In the genomic region with DNA sequence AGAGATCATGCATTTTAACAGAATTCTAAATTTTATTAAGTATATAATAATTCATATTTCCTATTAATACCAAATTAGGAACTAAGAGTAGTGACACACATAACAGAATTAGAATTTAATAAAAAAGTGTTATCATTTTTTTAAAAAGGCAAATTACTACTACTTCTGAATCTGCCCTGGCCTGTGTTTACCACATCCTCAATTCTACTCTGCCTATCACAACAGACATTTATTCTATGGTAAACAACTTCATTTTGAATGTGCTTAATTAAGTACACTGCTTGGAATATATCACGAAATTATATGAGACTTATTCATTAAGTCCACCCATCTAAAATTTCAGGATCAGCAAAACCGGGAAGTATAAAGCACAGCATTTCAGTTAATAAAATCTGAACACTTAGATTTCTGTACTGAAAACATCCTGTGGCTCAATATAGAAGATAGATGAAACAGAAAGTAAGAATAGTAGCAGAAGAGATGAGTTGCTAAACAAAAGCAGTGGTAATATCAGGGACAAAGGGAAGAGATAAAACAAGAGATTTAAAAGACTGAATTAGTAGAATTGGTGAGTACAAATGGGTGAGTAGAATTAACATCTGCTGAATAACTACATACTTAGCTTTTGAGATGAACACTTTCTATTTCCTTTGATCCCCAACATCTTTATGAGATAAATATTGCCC, we compare ENCODE assay signal across 9 cellular contexts. TPM values are rescaled to one million over a fixed set of nuclear protein-coding genes. Genes with fewer than 3 reads are reported as not detected.
DNase-seq lines count a peak whose midpoint lies in the region; ATAC-seq and TF ChIP-seq lines count a peak whose summit lies in the region.
"Had no signal": no experiment of that assay in that cellular context is flagged by ENCODE, and none has a peak within 500 bp of the region (broad histone marks: within the 10 kb centered on the region; RNA-seq: fewer than 3 reads in every experiment).

No MANE protein-coding gene starts in this region.

- peak overlapping the region; percentile 42 for H3K27ac Mint-ChIP-seq in activated T-helper 1 cell treated with anti-CD3 and anti-CD28 coated beads, Interleukin-12 subunit alpha, Interleukin-12 subunit beta, Interleukin-2, Interleukin-4 antibody, amounts not matched to agents 30 ng/mL and 10 ng/mL and 1 ng/mL, durations not matched to agents 14 hours and 24 hours and 36 hours

- no peaks in the 10 kb centered on the region for H3K27me3 Mint-ChIP-seq in activated T-helper 1 cell treated with anti-CD3 and anti-CD28 coated beads, Interleukin-12 subunit alpha, Interleukin-12 subunit beta, Interleukin-2, Interleukin-4 antibody, amounts not matched to agents 30 ng/mL and 10 ng/mL and 1 ng/mL, durations not matched to agents 14 hours and 24 hours and 36 hours (ENCODE audit: insufficient read depth)

- no peak for TF ChIP-seq POLR2A in erythroblast (IDR thresholded peaks at IDR 0.05; ENCODE audit: low read length)

- H3K79me2 ChIP-seq in DOHH2 (ENCODE audit: control insufficient read depth, low read length), result peaks cover 80% of the 10 kb centered on the region

- H3K4me1 Mint-ChIP-seq in activated T-helper 1 cell treated with anti-CD3 and anti-CD28 coated beads, Interleukin-12 subunit alpha, Interleukin-12 subunit beta, Interleukin-2, Interleukin-4 antibody, amounts not matched to agents 30 ng/mL and 10 ng/mL and 1 ng/mL, durations not matched to agents 14 hours and 24 hours and 36 hours (ENCODE audit: low read depth), result peaks cover 32% of the 10 kb centered on the region

- peaks cover 12% of the 10 kb centered on the region for H3F3A ChIP-seq in DOHH2 (ENCODE audit: control insufficient read depth, insufficient read depth)

- peaks cover 60% of the 10 kb centered on the region for H3K36me3 ChIP-seq in DOHH2 (ENCODE audit: control insufficient read depth, low read length)
- no peaks in the 10 kb centered on the region for H3K36me3 ChIP-seq in aorta (ENCODE audit: control insufficient read depth in 1 of 2, insufficient read depth in 2 of 2, low read length in 1 of 2)

- H3K4me2 ChIP-seq in DOHH2 (ENCODE audit: low read length), result peak overlapping the region; percentile 65

- H3K4me3 Mint-ChIP-seq in activated T-helper 1 cell treated with anti-CD3 and anti-CD28 coated beads, Interleukin-12 subunit alpha, Interleukin-12 subunit beta, Interleukin-2, Interleukin-4 antibody, amounts not matched to agents 30 ng/mL and 10 ng/mL and 1 ng/mL, durations not matched to agents 14 hours and 24 hours and 36 hours, result peak overlapping the region; percentile 16

- DNase-seq in activated T-helper 1 cell treated with anti-CD3 and anti-CD28 coated beads, Interleukin-12 subunit alpha, Interleukin-12 subunit beta, Interleukin-2, Interleukin-4 antibody, amounts not matched to agents 30 ng/mL and 10 ng/mL and 1 ng/mL, durations not matched to agents 14 hours and 24 hours and 36 hours (ENCODE audit: low spot score), result no peak
- no peak for DNase-seq in RPMI8226
- no peak for DNase-seq in omental fat pad (ENCODE audit: low spot score)
- DNase-seq in aorta, result no peak
- DNase-seq in erythroblast (lab: John Stamatoyannopoulos, UW), result no peak
- DNase-seq: occipital lobe had no signal

- H3K27ac ChIP-seq in DOHH2 (ENCODE audit: low read depth, low read length) (peak overlapping the region; percentile 37; the same call in 1 of the 2 replicates), aorta (ENCODE audit: low read depth in 1 of 2, low read length in 2 of 2) (no peak overlapping the region)

- H3K27me3 ChIP-seq in DOHH2 (ENCODE audit: control insufficient read depth, low read length), result no peaks in the 10 kb centered on the region
- no peaks in the 10 kb centered on the region for H3K27me3 ChIP-seq in aorta (ENCODE audit: control insufficient read depth in 1 of 2, insufficient read depth in 2 of 2, low read length in 1 of 2)

- no peak for TF ChIP-seq CTCF in DOHH2 (IDR thresholded peaks at IDR 0.05; ENCODE audit: low read depth, low read length, poor library complexity, severe bottlenecking)
- TF ChIP-seq CTCF in omental fat pad (IDR thresholded peaks at IDR 0.05), result no peak

- intact Hi-C loops in activated T-helper 1 cell treated with anti-CD3 and anti-CD28 coated beads, Interleukin-12 subunit alpha, Interleukin-12 subunit beta, Interleukin-2, Interleukin-4 antibody, amounts not matched to agents 30 ng/mL and 10 ng/mL and 1 ng/mL, durations not matched to agents 14 hours and 24 hours and 36 hours (cut with micrococcal nuclease), result loop anchor here (5.0 to 10.0 kb wide), 2 partner anchors 235 to 1597 kb away; a partner anchor contains a TSS
- intact Hi-C loops in aorta (cut with DNase I), result loop anchor here in 1 of 2 donors (5.0 kb wide), 1 partner anchor 82 kb away; no protein-coding TSS in a partner anchor

- H3K9me3 ChIP-seq in DOHH2 (ENCODE audit: control insufficient read depth, insufficient read depth, low read length) (no peaks in the 10 kb centered on the region), aorta (ENCODE audit: control insufficient read depth, low read length) (no peaks in the 10 kb centered on the region)

- H3K4me1 ChIP-seq in DOHH2 (ENCODE audit: control insufficient read depth, low read length), result peaks cover 31% of the 10 kb centered on the region
- H3K4me1 ChIP-seq in aorta (ENCODE audit: control insufficient read depth in 1 of 2, insufficient read depth in 2 of 2, low read length in 2 of 2), result peaks cover 0 to 5% of the 10 kb centered on the region in 2 donors

- WGBS in aorta, 2 donors, result 93% methylated on average over 2 of the region's 2 CpGs

- ATAC-seq in GM19438 (IDR thresholded peaks at IDR 0.05; ENCODE audit: low read depth, unreplicated experiment) (peak; percentile 21), HG03097 (IDR thresholded peaks at IDR 0.05; ENCODE audit: low FRiP score, unreplicated experiment) (peak; percentile 19), omental fat pad (ENCODE audit: low FRiP score) (no peak), aorta (ENCODE audit: low FRiP score) (no peak)

- peaks cover 7% of the 10 kb centered on the region for H3K36me3 Mint-ChIP-seq in activated T-helper 1 cell treated with anti-CD3 and anti-CD28 coated beads, Interleukin-12 subunit alpha, Interleukin-12 subunit beta, Interleukin-2, Interleukin-4 antibody, amounts not matched to agents 30 ng/mL and 10 ng/mL and 1 ng/mL, durations not matched to agents 14 hours and 24 hours and 36 hours (ENCODE audit: low read depth)

- H3K9me3 Mint-ChIP-seq in activated T-helper 1 cell treated with anti-CD3 and anti-CD28 coated beads, Interleukin-12 subunit alpha, Interleukin-12 subunit beta, Interleukin-2, Interleukin-4 antibody, amounts not matched to agents 30 ng/mL and 10 ng/mL and 1 ng/mL, durations not matched to agents 14 hours and 24 hours and 36 hours, result no peaks in the 10 kb centered on the region

- peaks cover 4% of the 10 kb centered on the region; the same call in 1 of the 2 replicates for H4K20me1 ChIP-seq in DOHH2 (ENCODE audit: control insufficient read depth, insufficient read depth, low read depth, low read length)

- H3K4me3 ChIP-seq in DOHH2 (ENCODE audit: low read length) (peak overlapping the region; percentile 52), aorta (ENCODE audit: low read length in 2 of 2) (no peak overlapping the region)

- H3K9me2 ChIP-seq in DOHH2 (replicated peaks; ENCODE audit: control insufficient read depth, low read length), result no peaks in the 10 kb centered on the region

RNA-seq across cellular contexts. Expression of a gene that starts 3.7 kb away (rescaled TPM):
- 27.8 and 31.0 TPM in 2 replicates for total RNA-seq in activated T-helper 1 cell treated with anti-CD3 and anti-CD28 coated beads, Interleukin-12 subunit alpha, Interleukin-12 subunit beta, Interleukin-2, Interleukin-4 antibody, amounts not matched to agents 30 ng/mL and 10 ng/mL and 1 ng/mL, durations not matched to agents 14 hours and 24 hours and 36 hours
- total RNA-seq in omental fat pad (10 to 100 TPM in 3 of 4 donors, 1 to 10 TPM in 1; 8.9 to 18.6 (median 12.0) TPM), aorta (10 to 100 TPM; 11.6 to 17.2 TPM)
- polyA plus RNA-seq in aorta, result 1 to 10 TPM; 5.5 to 5.7 TPM

RNA-seq across cellular contexts. Expression of a gene that starts 4.0 kb away (rescaled TPM):
- 28.1 and 31.8 TPM in 2 replicates for total RNA-seq in activated T-helper 1 cell treated with anti-CD3 and anti-CD28 coated beads, Interleukin-12 subunit alpha, Interleukin-12 subunit beta, Interleukin-2, Interleukin-4 antibody, amounts not matched to agents 30 ng/mL and 10 ng/mL and 1 ng/mL, durations not matched to agents 14 hours and 24 hours and 36 hours
- total RNA-seq in omental fat pad (1 to 10 TPM; 2.3 to 8.8 (median 6.7) TPM), aorta (1 to 10 TPM; 3.5 to 5.5 TPM)
- polyA plus RNA-seq in aorta, result 1 to 10 TPM; 1.2 to 1.5 TPM

Comparison
In these comparisons a context has a peak if more than half of its experiments do, and no peak if none do; other contexts are left out.
1. ATAC-seq: peak in GM19438 (single experiment) and HG03097 (single experiment); none in omental fat pad (single experiment) and aorta (single experiment).